ENCODE assay signal across 10 cellular contexts in the genomic region with DNA sequence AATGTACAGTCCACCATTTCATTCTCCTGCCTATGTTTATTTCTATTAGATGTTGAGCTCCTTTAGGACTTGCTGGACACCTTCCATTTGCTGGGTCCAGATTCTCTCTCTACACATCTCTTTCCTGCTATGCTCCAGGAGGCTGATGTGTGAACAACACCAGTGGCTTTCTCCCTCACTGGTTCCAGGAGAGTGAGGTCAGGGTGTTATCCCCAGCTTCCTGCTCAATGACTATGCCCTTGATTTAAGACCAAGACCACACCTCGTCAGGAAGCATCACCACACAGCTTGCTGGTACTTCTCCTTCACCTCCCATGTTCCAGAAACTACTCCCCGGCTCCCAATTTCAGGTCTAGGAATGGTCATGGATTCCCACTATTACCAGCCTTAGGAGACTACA.
"Had no signal": no experiment of that assay in that cellular context is flagged by ENCODE, and none has a peak within 500 bp of the region (broad histone marks: within the 10 kb centered on the region; RNA-seq: fewer than 3 reads in every experiment).

No MANE protein-coding gene starts in this region.

- ATAC-seq: gastrocnemius medialis had no signal

- H3K9me3 ChIP-seq: colonic mucosa, gastrocnemius medialis, neutrophil, SJSA1, tibial nerve had no signal

- DNase-seq: activated CD4-positive, alpha-beta T cell treated with anti-CD3 and anti-CD28 coated beads for 48 hours; colonic mucosa; effector CD4-positive, alpha-beta T cell; gastrocnemius medialis; retina; stimulated activated CD4-positive, alpha-beta T cell treated with anti-CD3 and anti-CD28 coated beads, Interleukin-15, amount 100 ng/mL, for 24 hours; stimulated activated CD4-positive, alpha-beta T cell treated with anti-CD3 and anti-CD28 coated beads, Interleukin-4, amount 100 ng/mL, for 24 hours had no signal
